9 cellular contexts compared by ENCODE assay signal in genomic region chr17:17206913-17207368, GRCh38. TPM values are rescaled to one million over a fixed set of nuclear protein-coding genes. Genes with fewer than 3 reads are reported as not detected.
DNase-seq lines count a peak whose midpoint lies in the region; ATAC-seq, FAIRE-seq and TF ChIP-seq lines count a peak whose summit lies in the region.
"Had no signal": no experiment of that assay in that cellular context is flagged by ENCODE, and none has a peak within 500 bp of the region (broad histone marks: within the 10 kb centered on the region; RNA-seq: fewer than 3 reads in every experiment).

No MANE protein-coding gene starts in this region.

- H3K9me3 Mint-ChIP-seq in naive thymus-derived CD8-positive, alpha-beta T cell: peaks cover 0 to 4% (median 0%) of the 10 kb centered on the region in 9 donors

- H3K9ac ChIP-seq in KMS-11 (peak overlapping the region; percentile 94; the same call in 1 of the 2 replicates), mammary epithelial cell (ENCODE audit: insufficient read depth, low read length) (no peak overlapping the region)

- H2AFZ ChIP-seq in KMS-11 (ENCODE audit: low read depth): peak overlapping the region; percentile 81
- H2AFZ ChIP-seq in mammary epithelial cell (ENCODE audit: low read depth, low read length): peak overlapping the region; percentile 70

- intact Hi-C loops in mammary epithelial cell (cut with micrococcal nuclease): loop anchor here (10.0 kb wide), 1 partner anchor 202 kb away; no protein-coding TSS in a partner anchor

- no peak for TF ChIP-seq EP300 in A549 (IDR thresholded peaks at IDR 0.05)

- no TSS peak for BruUV-seq in mammary epithelial cell (replicated peaks; lab: Mats Ljungman, UMichigan)

- H3K4me2 ChIP-seq in A549 (peak overlapping the region; percentile 99), KMS-11 (no peak overlapping the region), mammary epithelial cell (ENCODE audit: insufficient read depth, low read depth, low read length) (peak overlapping the region; percentile 96)

- dilution Hi-C loops in mammary epithelial cell (cut with HindIII; ENCODE audit: low sequenced_read_pairs): loop anchor here (5.0 kb wide), 1 partner anchor 65 kb away; no protein-coding TSS in a partner anchor

- no peak for TF ChIP-seq POLR2A in A549 (IDR thresholded peaks at IDR 0.05; ENCODE audit: low read length)

- ATAC-seq in A549: peak; percentile 6 to 15; a peak in 4 of 6 replicates
- ATAC-seq in naive thymus-derived CD8-positive, alpha-beta T cell: no peak
- no peak for ATAC-seq in GM18520 (IDR thresholded peaks at IDR 0.05; ENCODE audit: unreplicated experiment)
- ATAC-seq in GM18511 (IDR thresholded peaks at IDR 0.05; ENCODE audit: unreplicated experiment): no peak

- peak overlapping the region; percentile 33 to 75 (median 70) for H3K4me3 Mint-ChIP-seq in naive thymus-derived CD8-positive, alpha-beta T cell

- H3K79me2 ChIP-seq in KMS-11 (ENCODE audit: insufficient read depth, low read depth) (peaks cover 35% of the 10 kb centered on the region), mammary epithelial cell (ENCODE audit: insufficient read depth, low read length) (no peaks in the 10 kb centered on the region)

- peak overlapping the region; percentile 19 to 95 (median 82) for H3K27ac Mint-ChIP-seq in naive thymus-derived CD8-positive, alpha-beta T cell

- H3K4me3 ChIP-seq in A549: no peak overlapping the region; the same call in 2 of the 3 replicates
- H3K4me3 ChIP-seq in KMS-11 (IDR thresholded peaks at IDR 0.05; ENCODE audit: insufficient read depth, low read depth, low read length): no peak overlapping the region
- H3K4me3 ChIP-seq in mammary epithelial cell (replicated peaks in 1 of 3; ENCODE audit: insufficient read depth in 1 of 3, low read depth in 2 of 3, low read length in 3 of 3): no peak overlapping the region

- no peak for TF ChIP-seq RAD21 in A549 (conservative IDR thresholded peaks at IDR 0.05 in 1 of 2, IDR thresholded peaks at IDR 0.05 in 1 of 2)

- H3K4me1 ChIP-seq in A549 (peaks cover 19% of the 10 kb centered on the region), KMS-11 (ENCODE audit: low read depth, poor library complexity, severe bottlenecking) (peaks cover 5% of the 10 kb centered on the region), mammary epithelial cell (ENCODE audit: insufficient read depth, low read length) (peaks cover 32% of the 10 kb centered on the region)

- WGBS in A549 (ENCODE audit: missing lambda C conversion rate): 86% methylated on average over 16 of the region's 16 CpGs
- 16% methylated on average over 16 of the region's 16 CpGs for WGBS in mammary epithelial cell (ENCODE audit: low coverage, missing lambda C conversion rate)

- H3K9me3 ChIP-seq in A549 (no peaks in the 10 kb centered on the region), mammary epithelial cell (replicated peaks; ENCODE audit: insufficient read depth, low read length) (no peaks in the 10 kb centered on the region)

- no peaks in the 10 kb centered on the region for H3K36me3 ChIP-seq in KMS-11 (ENCODE audit: insufficient read depth)
- H3K36me3 ChIP-seq in mammary epithelial cell (ENCODE audit: insufficient read depth, low read length): peaks cover 3% of the 10 kb centered on the region

- H3K27me3 Mint-ChIP-seq in naive thymus-derived CD8-positive, alpha-beta T cell: no peaks in the 10 kb centered on the region

- TF ChIP-seq CTCF in A549 (IDR thresholded peaks at IDR 0.05) (no peak), KMS-11 (conservative IDR thresholded peaks at IDR 0.05; ENCODE audit: low read depth, low read length) (no peak), mammary epithelial cell (conservative IDR thresholded peaks at IDR 0.05 in 1 of 2, IDR thresholded peaks at IDR 0.05 in 1 of 2; ENCODE audit: extremely low read depth in 1 of 2, insufficient read depth in 1 of 2, low read depth in 1 of 2, low read length in 2 of 2) (no peak)

- H3K36me3 Mint-ChIP-seq in naive thymus-derived CD8-positive, alpha-beta T cell: peaks cover 0 to 17% (median 4%) of the 10 kb centered on the region in 3 donors

- CTCF ChIA-PET in A549 (lab: Yijun Ruan, JAX): interaction anchor here (0.8 to 2.1 kb wide), 8 partner anchors 8 to 208 kb away, joined by 3 to 8 read pairs (median 4); no protein-coding TSS in a partner anchor
- CTCF ChIA-PET in mammary epithelial cell (lab: Charles Lee; ENCODE audit: low non-redundant PET): no interaction called here

- POLR2A ChIA-PET in A549 (lab: Yijun Ruan, JAX): no interaction called here
- POLR2A ChIA-PET in naive thymus-derived CD8-positive, alpha-beta T cell (lab: Charles Lee): interaction anchor here (1.0 to 4.7 kb wide), 5 partner anchors 19 to 65 kb away, joined by 3 to 79 read pairs (median 5); partner anchors contain the start of gene FLCN

- H3K27ac ChIP-seq in A549: peak overlapping the region; percentile 84 to 89; a peak in 5 of 6 replicates
- peak overlapping the region; percentile 73 for H3K27ac ChIP-seq in KMS-11
- H3K27ac ChIP-seq in mammary epithelial cell (ENCODE audit: insufficient read depth, low read depth, low read length): no peak overlapping the region

- peaks cover 14 to 41% (median 30%) of the 10 kb centered on the region in 4 donors for H3K4me1 Mint-ChIP-seq in naive thymus-derived CD8-positive, alpha-beta T cell

- FAIRE-seq in A549 (lab: Jason Lieb, UNC): no peak

- H3K27me3 ChIP-seq in KMS-11 (ENCODE audit: insufficient read depth, low read depth) (no peaks in the 10 kb centered on the region), mammary epithelial cell (ENCODE audit: insufficient read depth, low read length) (no peaks in the 10 kb centered on the region)

- DNase-seq in A549 (ENCODE audit: low read depth in 1 of 2, low spot score in 1 of 2) (no peak), mammary epithelial cell (no peak), mesenteric fat pad (ENCODE audit: low spot score) (no peak), DMS153 (lab: John Stamatoyannopoulos, UW) (no peak)
- DNase-seq in naive thymus-derived CD8-positive, alpha-beta T cell: no peak
- DNase-seq: cerebellar nuclear complex had no signal

- H4K20me1 ChIP-seq in KMS-11 (ENCODE audit: insufficient read depth) (no peaks in the 10 kb centered on the region), mammary epithelial cell (ENCODE audit: insufficient read depth, low read length) (no peaks in the 10 kb centered on the region)

- in situ Hi-C loops in mammary epithelial cell (cut with MboI; ENCODE audit: low sequenced_read_pairs in 2 of 2): no loop called here

TF ChIP-seq in A549, 52 proteins besides CTCF, POLR2A, EP300 and RAD21 (continues in another document):
- TF ChIP-seq RNF2 (IDR thresholded peaks at IDR 0.05; ENCODE audit: borderline replicate concordance, low read depth) (no peak), USF2 (IDR thresholded peaks at IDR 0.05) (no peak), ZFP36 (IDR thresholded peaks at IDR 0.05; ENCODE audit: borderline replicate concordance, partially characterized antibody) (no peak), ZSCAN20 (CRISPR knock-in tag; IDR thresholded peaks at IDR 0.05) (no peak), CHD4 (IDR thresholded peaks at IDR 0.05; ENCODE audit: borderline replicate concordance) (no peak), ZNF302 (CRISPR knock-in tag; IDR thresholded peaks at IDR 0.05) (no peak), ATOH8 (CRISPR knock-in tag; IDR thresholded peaks at IDR 0.05; ENCODE audit: low read depth) (no peak), HEYL (CRISPR knock-in tag; IDR thresholded peaks at IDR 0.05) (no peak)

RNA-seq across cellular contexts. Expression of gene PLD6, which starts 0.8 kb away (rescaled TPM):
- polyA plus RNA-seq in A549 (2011; rRNA removed): 5.4 and 5.7 TPM in 2 replicates
- 5.7 and 7.7 TPM in 2 replicates for polyA plus RNA-seq in A549 (2012; cell fraction: cytosol; rRNA removed)
- polyA plus RNA-seq in A549 (2012; cell fraction: nucleus; rRNA removed): 6.5 and 9.7 TPM in 2 replicates
- polyA plus RNA-seq in A549 (2017; fragmentation: RNase III; extraction: RNeasy Plus Mini Kit Qiagen cat#74134 plus additional on column Dnase treatment): 5.6 to 6.6 TPM (median 5.6 TPM) in 3 replicates
- polyA minus RNA-seq in A549 (2011; rRNA and poly(A)+ RNA removed): 4.5 and 5.1 TPM in 2 replicates
- total RNA-seq in mammary epithelial cell: 1 to 10 TPM; 1.8 to 4.3 TPM
- polyA plus RNA-seq in mammary epithelial cell: 1.7 TPM
- not detected for polyA minus RNA-seq in mammary epithelial cell
- total RNA-seq in naive thymus-derived CD8-positive, alpha-beta T cell: 10 to 100 TPM; 12.2 to 13.1 TPM
- 1 to 10 TPM; 6.6 to 9.8 (median 8.2) TPM for polyA plus RNA-seq in naive thymus-derived CD8-positive, alpha-beta T cell
- total RNA-seq in mesenteric fat pad: 12.4 TPM

RNA-seq across cellular contexts. Expression of gene FLCN, which starts 30.0 kb away (rescaled TPM):
- polyA plus RNA-seq in A549 (2011; rRNA removed) (14.2 and 16.1 TPM in 2 replicates), A549 (2017; fragmentation: RNase III; extraction: RNeasy Plus Mini Kit Qiagen cat#74134 plus additional on column Dnase treatment) (17.3 to 25.1 TPM (median 22.1 TPM) in 3 replicates), mammary epithelial cell (10.5 TPM)
- polyA plus RNA-seq in A549 (2012; cell fraction: cytosol; rRNA removed): 11.2 and 13.4 TPM in 2 replicates
- polyA plus RNA-seq in A549 (2012; cell fraction: nucleus; rRNA removed): 41.2 and 46.0 TPM in 2 replicates
- polyA minus RNA-seq in A549 (2011; rRNA and poly(A)+ RNA removed): 31.7 and 32.1 TPM in 2 replicates
- total RNA-seq in mammary epithelial cell (10 to 100 TPM; 41.7 to 59.0 TPM), mesenteric fat pad (40.0 TPM)
- polyA minus RNA-seq in mammary epithelial cell: 58.9 TPM
- total RNA-seq in naive thymus-derived CD8-positive, alpha-beta T cell: 10 to 100 TPM; 63.9 to 70.6 TPM
- polyA plus RNA-seq in naive thymus-derived CD8-positive, alpha-beta T cell: 1 to 10 TPM; 3.1 to 4.9 (median 4.8) TPM

Comparison
In these comparisons a context has a peak if more than half of its experiments do, and no peak if none do; other contexts are left out.
1. ATAC-seq: peak in A549 (2 of 2); none in naive thymus-derived CD8-positive, alpha-beta T cell (0 of 2), GM18520 (single experiment) and GM18511 (single experiment).